Comparison of ENCODE assay signal across 26 cellular contexts in the genomic region with DNA sequence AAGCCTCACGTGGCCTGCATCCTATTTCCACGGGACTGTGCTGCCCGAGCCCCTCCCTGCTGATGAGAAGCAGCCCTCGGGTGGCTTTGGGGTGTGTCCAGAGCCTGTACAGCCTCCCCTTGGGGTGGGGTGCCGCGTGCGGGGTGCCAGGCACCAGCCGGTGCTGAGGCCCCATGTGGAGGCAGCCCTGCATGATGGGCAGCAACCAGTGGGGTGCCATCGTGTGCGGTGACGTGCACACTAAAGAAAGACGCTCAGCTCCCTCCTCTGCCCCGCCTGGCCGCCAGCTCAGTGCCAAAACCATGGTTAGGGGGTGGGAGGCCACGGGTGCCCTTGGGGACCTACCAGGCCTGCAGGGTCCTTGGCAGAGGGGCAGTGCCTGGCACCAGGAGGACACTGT. TPM values are rescaled to one million over a fixed set of nuclear protein-coding genes. Genes with fewer than 3 reads are reported as not detected.
DNase-seq lines count a peak whose midpoint lies in the region; ATAC-seq and TF ChIP-seq lines count a peak whose summit lies in the region.
"Had no signal": no experiment of that assay in that cellular context is flagged by ENCODE, and none has a peak within 500 bp of the region (broad histone marks: within the 10 kb centered on the region; RNA-seq: fewer than 3 reads in every experiment).

No MANE protein-coding gene starts in this region.

- CTCF ChIA-PET in activated CD4-positive, alpha-beta T cell treated with anti-CD3 and anti-CD28 coated beads, Interleukin-2, amount 10 ng/mL, durations not matched to agents 7 days and 5 days (lab: Charles Lee) = interaction anchor here (1.1 kb wide), 1 partner anchor 707 kb away, joined by 3 read pairs; no protein-coding TSS in a partner anchor
- CTCF ChIA-PET in IMR-90 (lab: Yijun Ruan, JAX) = interaction anchor here (0.6 kb wide), 1 partner anchor 10 kb away, joined by 3 read pairs; no protein-coding TSS in a partner anchor

- no peak overlapping the region for H3K4me3 ChIP-seq in IMR-90 (ENCODE audit: insufficient read depth, low read depth, low read length)
- no peak overlapping the region for H3K4me3 ChIP-seq in neural progenitor cell
- H3K4me3 ChIP-seq: skin epidermis, upper lobe of left lung had no signal

- peaks cover 62% of the 10 kb centered on the region for H3K4me1 Mint-ChIP-seq in activated CD4-positive, alpha-beta T cell treated with anti-CD3 and anti-CD28 coated beads, Interleukin-2, amount 10 ng/mL, durations not matched to agents 7 days and 5 days
- H3K4me1 Mint-ChIP-seq in neural progenitor cell = peaks cover 18% of the 10 kb centered on the region

- no peaks in the 10 kb centered on the region for H3F3A ChIP-seq in neural progenitor cell (ENCODE audit: low read depth)

- peaks cover 25% of the 10 kb centered on the region for H3K27me3 Mint-ChIP-seq in activated CD4-positive, alpha-beta T cell treated with anti-CD3 and anti-CD28 coated beads, Interleukin-2, amount 10 ng/mL, durations not matched to agents 7 days and 5 days
- H3K27me3 Mint-ChIP-seq in neural progenitor cell (ENCODE audit: insufficient read depth, low read depth) = peaks cover 2% of the 10 kb centered on the region

- dilution Hi-C loops in IMR-90 (cut with HindIII; ENCODE audit: low sequenced_read_pairs, unreplicated experiment) = no loop called here

- H3K14ac ChIP-seq in IMR-90 (replicated peaks; ENCODE audit: low read depth, low read length) = no peak overlapping the region

- POLR2A ChIA-PET in activated CD4-positive, alpha-beta T cell treated with anti-CD3 and anti-CD28 coated beads, Interleukin-2, amount 10 ng/mL, durations not matched to agents 7 days and 5 days (lab: Charles Lee) = interaction anchor here (0.5 kb wide), 1 partner anchor 192 kb away, joined by 4 read pairs; the partner anchor contains the start of gene DIDO1
- POLR2A ChIA-PET in IMR-90 (lab: Charles Lee; ENCODE audit: unreplicated experiment) = no interaction called here

- H3K18ac ChIP-seq in IMR-90 (ENCODE audit: low read depth, low read length) = no peak overlapping the region

- H3K27ac Mint-ChIP-seq in activated CD4-positive, alpha-beta T cell treated with anti-CD3 and anti-CD28 coated beads, Interleukin-2, amount 10 ng/mL, durations not matched to agents 7 days and 5 days = peak overlapping the region; percentile 50
- peak overlapping the region; percentile 29 for H3K27ac Mint-ChIP-seq in neural progenitor cell
- H3K27ac Mint-ChIP-seq: nephron; progenitor cell of endocrine pancreas; stimulated activated naive CD8-positive, alpha-beta T cell treated with anti-CD3 and anti-CD28 coated beads, Interleukin-15, amount 100 ng/mL, for 72 hours had no signal

- no peak overlapping the region for H2AK5ac ChIP-seq in IMR-90 (ENCODE audit: low read depth, low read length)

- no peaks in the 10 kb centered on the region for H3K36me3 ChIP-seq in IMR-90 (ENCODE audit: control insufficient read depth, insufficient read depth, low read length)
- no peaks in the 10 kb centered on the region for H3K36me3 ChIP-seq in neural progenitor cell
- H3K36me3 ChIP-seq: upper lobe of left lung had no signal

- no peak overlapping the region for H3K9ac ChIP-seq in IMR-90 (ENCODE audit: low read depth, low read length)
- H3K9ac ChIP-seq in neural progenitor cell = no peak overlapping the region

- no peak overlapping the region for H2BK15ac ChIP-seq in IMR-90 (ENCODE audit: low read depth, low read length)

- H3K79me2 ChIP-seq in neural progenitor cell (ENCODE audit: low read depth) = no peaks in the 10 kb centered on the region

- intact Hi-C loops in IMR-90 (cut with micrococcal nuclease) = no loop called here

- H3K4me2 ChIP-seq in IMR-90 (ENCODE audit: low read depth, low read length) (no peak overlapping the region), neural progenitor cell (no peak overlapping the region)

- H2BK5ac ChIP-seq in IMR-90 (ENCODE audit: low read depth, low read length, poor library complexity, severe bottlenecking) = no peak overlapping the region

- H2BK120ac ChIP-seq in IMR-90 (ENCODE audit: low read depth, low read length) = no peak overlapping the region

- no peak overlapping the region for H3K4me3 Mint-ChIP-seq in activated CD4-positive, alpha-beta T cell treated with anti-CD3 and anti-CD28 coated beads, Interleukin-2, amount 10 ng/mL, durations not matched to agents 7 days and 5 days
- peak overlapping the region; percentile 46 for H3K4me3 Mint-ChIP-seq in neural progenitor cell
- H3K4me3 Mint-ChIP-seq: nephron had no signal

- DNase-seq in activated CD4-positive, alpha-beta T cell treated with anti-CD3 and anti-CD28 coated beads, Interleukin-2, amount 10 ng/mL, durations not matched to agents 7 days and 5 days = no peak
- DNase-seq in activated CD4-positive, alpha-beta T cell treated with anti-CD3 and anti-CD28 coated beads, Interleukin-2, amount 50 U/mL, for 1 hour = no peak
- DNase-seq in IMR-90 = no peak
- DNase-seq in caudate nucleus (lab: John Stamatoyannopoulos, UW) = peak in 6 of 61 donors; percentile 18 to 49 (median 38)
- DNase-seq in neural progenitor cell (ENCODE audit: low spot score) = no peak
- DNase-seq in NCI-H146 treated with DMSO at 0.1 percent for 48 hours (lab: John Stamatoyannopoulos, UW; ENCODE audit: unreplicated experiment) = no peak
- no peak for DNase-seq in NCI-H2196 treated with DMSO at 0.1 percent for 48 hours (lab: John Stamatoyannopoulos, UW; ENCODE audit: unreplicated experiment)
- DNase-seq: activated CD4-positive, alpha-beta T cell treated with anti-CD3 and anti-CD28 coated beads for 48 hours; activated CD8-positive, alpha-beta memory T cell treated with anti-CD3 and anti-CD28 coated beads, Interleukin-2, amount 50 U/mL, for 48 hours; Calu3; EL; HCEC 1CT; Karpas-422; NCI-H1092; NCI-H510A treated with DMSO at 0.1 percent for 48 hours; SHP77; stimulated activated CD4-positive, alpha-beta T cell treated with anti-CD3 and anti-CD28 coated beads, Interleukin-4, amount 100 ng/mL, for 1 hour; stimulated activated naive CD8-positive, alpha-beta T cell treated with anti-CD3 and anti-CD28 coated beads, Interleukin-15, amount 100 ng/mL, for 72 hours had no signal

- H3K27me3 ChIP-seq in IMR-90 (ENCODE audit: control insufficient read depth, insufficient read depth, low read length) (peaks cover 10% of the 10 kb centered on the region), neural progenitor cell (peaks cover 3% of the 10 kb centered on the region)
- H3K27me3 ChIP-seq: upper lobe of left lung had no signal

- WGBS in IMR-90 (ENCODE audit: extremely low coverage in 2 of 2, insufficient read length in 1 of 2), 2 experiments = 83% methylated on average over 8 of the region's 15 CpGs; no CpG with 5 or more reads in 1 of the 2 experiments

- TF ChIP-seq RAD21 in IMR-90 (IDR thresholded peaks at IDR 0.05; ENCODE audit: low read length) = no peak

- no peak overlapping the region for H3K4ac ChIP-seq in IMR-90 (ENCODE audit: low read depth, low read length)

- peaks cover 0 to 3% of the 10 kb centered on the region in 2 experiments; a peak in 1 of 4 replicates for H3K79me1 ChIP-seq in IMR-90 (ENCODE audit: low read depth in 1 of 2, low read length in 2 of 2)

- H3K9me3 ChIP-seq in IMR-90 (ENCODE audit: control insufficient read depth, insufficient read depth, low read length) = no peaks in the 10 kb centered on the region
- H3K9me3 ChIP-seq in neural progenitor cell (ENCODE audit: low read depth) = no peaks in the 10 kb centered on the region
- H3K9me3 ChIP-seq: upper lobe of left lung had no signal

- peaks cover 14% of the 10 kb centered on the region for H3K9me1 ChIP-seq in IMR-90 (ENCODE audit: insufficient read depth, low read length)

- TF ChIP-seq POLR2A in IMR-90 (IDR thresholded peaks at IDR 0.05; ENCODE audit: low read depth, low read length) = no peak

- H2AK9ac ChIP-seq in IMR-90 (replicated peaks; ENCODE audit: low read depth, low read length, poor library complexity) = peak overlapping the region; percentile 57

- BruUV-seq in IMR-90 (replicated peaks; lab: Mats Ljungman, UMichigan) = no TSS peak

- H2AFZ ChIP-seq in IMR-90 (replicated peaks; ENCODE audit: low read length, poor library complexity) (peak overlapping the region; percentile 24), neural progenitor cell (replicated peaks) (no peak overlapping the region)

- H3K23ac ChIP-seq in IMR-90 (ENCODE audit: low read depth, low read length) = no peak overlapping the region

- H3K56ac ChIP-seq in IMR-90 (ENCODE audit: extremely low read depth, insufficient read depth, low read length) = no peak overlapping the region

- H3K36me3 Mint-ChIP-seq in activated CD4-positive, alpha-beta T cell treated with anti-CD3 and anti-CD28 coated beads, Interleukin-2, amount 10 ng/mL, durations not matched to agents 7 days and 5 days (ENCODE audit: low read depth) = no peaks in the 10 kb centered on the region
- no peaks in the 10 kb centered on the region for H3K36me3 Mint-ChIP-seq in neural progenitor cell

- H2BK20ac ChIP-seq in IMR-90 (ENCODE audit: low read depth, low read length) = no peak overlapping the region

- ATAC-seq in IMR-90 (ENCODE audit: low read depth) = no peak
- no peak for ATAC-seq in HG03196 (IDR thresholded peaks at IDR 0.05; ENCODE audit: unreplicated experiment)
- ATAC-seq: stimulated activated naive CD8-positive, alpha-beta T cell treated with anti-CD3 and anti-CD28 coated beads, Interleukin-15, amount 100 ng/mL, for 72 hours had no signal

- H3K4me1 ChIP-seq in IMR-90 (ENCODE audit: control insufficient read depth, insufficient read depth, low read length) (peaks cover 4% of the 10 kb centered on the region), neural progenitor cell (no peaks in the 10 kb centered on the region)

- TF ChIP-seq CTCF in IMR-90 (conservative IDR thresholded peaks at IDR 0.05; ENCODE audit: low read depth, low read length) = no peak
- TF ChIP-seq CTCF in neural progenitor cell (IDR thresholded peaks at IDR 0.05) = no peak

- H3K9me3 Mint-ChIP-seq in activated CD4-positive, alpha-beta T cell treated with anti-CD3 and anti-CD28 coated beads, Interleukin-2, amount 10 ng/mL, durations not matched to agents 7 days and 5 days = no peaks in the 10 kb centered on the region
- peaks cover 2% of the 10 kb centered on the region for H3K9me3 Mint-ChIP-seq in neural progenitor cell
- H3K9me3 Mint-ChIP-seq: nephron; stimulated activated naive CD8-positive, alpha-beta T cell treated with anti-CD3 and anti-CD28 coated beads, Interleukin-15, amount 100 ng/mL, for 72 hours had no signal

- in situ Hi-C loops in IMR-90 (cut with MboI; ENCODE audit: low sequenced_read_pairs) = no loop called here

- H4K20me1 ChIP-seq in IMR-90 (ENCODE audit: insufficient read depth, low read length) = no peaks in the 10 kb centered on the region
- no peaks in the 10 kb centered on the region for H4K20me1 ChIP-seq in neural progenitor cell (ENCODE audit: low read depth)

- H3K27ac ChIP-seq in IMR-90 (ENCODE audit: insufficient read depth, low read length) (no peak overlapping the region), caudate nucleus (ENCODE audit: low read depth, low read length) (peak overlapping the region; percentile 44), neural progenitor cell (no peak overlapping the region)
- H3K27ac ChIP-seq: 22Rv1, skin epidermis, upper lobe of left lung had no signal

- H4K8ac ChIP-seq in IMR-90 (ENCODE audit: low read depth in 2 of 2, low read length in 2 of 2) = no peak overlapping the region

- H4K91ac ChIP-seq in IMR-90 (ENCODE audit: insufficient read depth, low read depth, low read length) = no peak overlapping the region

- H4K5ac ChIP-seq in IMR-90 (ENCODE audit: low read depth, low read length) = no peak overlapping the region

RNA-seq across cellular contexts. Expression of gene NTSR1, which starts 26.2 kb away (rescaled TPM):
- 1 to 10 TPM in 1 of 2 experiments, under 1 TPM in 1; 0.94 to 1.5 TPM for total RNA-seq in activated CD4-positive, alpha-beta T cell treated with anti-CD3 and anti-CD28 coated beads, Interleukin-2, amount 10 ng/mL, durations not matched to agents 7 days and 5 days
- total RNA-seq in IMR-90 (2012; rRNA removed) (0.54 and 0.56 TPM in 2 replicates), neural progenitor cell (ENCODE audit: low replicate concordance) (0.12 and 0.26 TPM in 2 replicates)
- 1.8 and 2.3 TPM in 2 replicates for polyA plus RNA-seq in IMR-90 (2012; rRNA removed)
- 1.1 and 1.9 TPM in 2 replicates for polyA plus RNA-seq in IMR-90 (2012; cell fraction: cytosol; rRNA removed)
- 1.2 and 2.9 TPM in 2 replicates for polyA plus RNA-seq in IMR-90 (2012; cell fraction: nucleus; rRNA removed; ENCODE audit: low replicate concordance)
- total RNA-seq: Calu3; epithelial cell of proximal tubule; progenitor cell of endocrine pancreas; T-helper 1 cell treated with Interleukin-12 subunit alpha and Interleukin-12 subunit beta and Interleukin-4 antibody, amounts not matched to agents 30 ng/mL and 1 ng/mL, for 36 hours had no signal
